Comparison of ENCODE assay signal across 21 cellular contexts in genomic region chr20:37161830-37162549, GRCh38. TPM values are rescaled to one million over a fixed set of nuclear protein-coding genes. Genes with fewer than 3 reads are reported as not detected.
A peak's percentile ranks its signal among the peaks of the same experiment; 100 is the strongest.
DNase-seq lines count a peak whose midpoint lies in the region; ATAC-seq and TF ChIP-seq lines count a peak whose summit lies in the region.
"Had no signal": no experiment of that assay in that cellular context is flagged by ENCODE, and none has a peak within 500 bp of the region (broad histone marks: within the 10 kb centered on the region; RNA-seq: fewer than 3 reads in every experiment).

No MANE protein-coding gene starts in this region.

- H3K9me3 Mint-ChIP-seq in activated T-cell treated with anti-CD3 and anti-CD28 coated beads, Interleukin-2, amount 50 U/mL, for 4 hours = no peaks in the 10 kb centered on the region
- no peaks in the 10 kb centered on the region for H3K9me3 Mint-ChIP-seq in T-helper 2 cell treated with Interferon-gamma antibody and Interleukin-4, amounts not matched to agents 5 μg/mL and 100 μg/mL, for 36 hours
- H3K9me3 Mint-ChIP-seq: CD8-positive, alpha-beta T cell; IgD-negative memory B cell had no signal

- H3K36me3 ChIP-seq in esophagus muscularis mucosa = peaks cover 0 to 17% (median under 1%) of the 10 kb centered on the region in 4 donors
- H3K36me3 ChIP-seq: BLaER1 treated with 17β-estradiol and CSF1 and Interleukin-3, amounts not matched to agents 10 nM and 100 nM had no signal

- 78% methylated on average over 12 of the region's 12 CpGs for WGBS in esophagus muscularis mucosa

- no peaks in the 10 kb centered on the region for H3K27me3 Mint-ChIP-seq in activated T-cell treated with anti-CD3 and anti-CD28 coated beads, Interleukin-2, amount 50 U/mL, for 4 hours (ENCODE audit: low read depth)
- peaks cover 14% of the 10 kb centered on the region for H3K27me3 Mint-ChIP-seq in T-helper 2 cell treated with Interferon-gamma antibody and Interleukin-4, amounts not matched to agents 5 μg/mL and 100 μg/mL, for 36 hours (ENCODE audit: low read depth)
- H3K27me3 Mint-ChIP-seq: IgD-negative memory B cell had no signal

- ATAC-seq in left cardiac atrium = peak; percentile 40 to 61
- ATAC-seq in activated T-cell treated with anti-CD3 and anti-CD28 coated beads, Interleukin-2, amount 50 U/mL, for 4 hours = no peak
- ATAC-seq: CD8-positive, alpha-beta T cell had no signal

- no peak for TF ChIP-seq CTCF in esophagus muscularis mucosa (IDR thresholded peaks at IDR 0.05)

- H3K4me3 Mint-ChIP-seq in activated T-cell treated with anti-CD3 and anti-CD28 coated beads, Interleukin-2, amount 50 U/mL, for 4 hours = no peak overlapping the region
- H3K4me3 Mint-ChIP-seq in T-helper 2 cell treated with Interferon-gamma antibody and Interleukin-4, amounts not matched to agents 5 μg/mL and 100 μg/mL, for 36 hours = no peak overlapping the region
- H3K4me3 Mint-ChIP-seq: CD8-positive, alpha-beta T cell; IgD-negative memory B cell had no signal

- no peaks in the 10 kb centered on the region for H3K4me1 ChIP-seq in esophagus muscularis mucosa

- DNase-seq in left cardiac atrium (no peak), cardiac septum (ENCODE audit: low spot score) (no peak), NCI-H69 (lab: John Stamatoyannopoulos, UW) (peak; percentile 43), erythroblast (lab: John Stamatoyannopoulos, UW) (peak; percentile 18 to 58), LoVo (ENCODE audit: low spot score) (no peak), esophagus muscularis mucosa (ENCODE audit: extremely low spot score) (no peak)
- no peak for DNase-seq in activated T-cell treated with anti-CD3 and anti-CD28 coated beads, Interleukin-2, amount 50 U/mL, for 4 hours
- DNase-seq in T-helper 2 cell treated with Interferon-gamma antibody and Interleukin-4, amounts not matched to agents 5 μg/mL and 100 μg/mL, for 36 hours (ENCODE audit: low spot score) = no peak
- DNase-seq: Calu3; CD8-positive, alpha-beta T cell; HCEC 1CT; Kasumi-1; NCI-H1105; NCI-H2081 treated with DMSO at 0.1 percent for 48 hours; NCI-H2227 treated with DMSO at 0.1 percent for 48 hours; NCI-H510A treated with DMSO at 0.1 percent for 48 hours; NCI-H82; PC-9 had no signal

- TF ChIP-seq POLR2A in erythroblast (IDR thresholded peaks at IDR 0.05; ENCODE audit: low read length) = no peak
- TF ChIP-seq POLR2A in esophagus muscularis mucosa (IDR thresholded peaks at IDR 0.05; ENCODE audit: low read depth) = no peak

- no peaks in the 10 kb centered on the region for H3K9me3 ChIP-seq in esophagus muscularis mucosa
- H3K9me3 ChIP-seq: BLaER1 treated with 17β-estradiol and CSF1 and Interleukin-3, amounts not matched to agents 10 nM and 100 nM had no signal

- TF ChIP-seq EP300 in esophagus muscularis mucosa (IDR thresholded peaks at IDR 0.05) = no peak

- H3K27ac ChIP-seq in esophagus muscularis mucosa (replicated peaks in 1 of 4) = no peak overlapping the region
- H3K27ac ChIP-seq: BLaER1 treated with 17β-estradiol and CSF1 and Interleukin-3, amounts not matched to agents 10 nM and 100 nM; PC-9; RWPE1 had no signal

- no peaks in the 10 kb centered on the region for H3K4me1 Mint-ChIP-seq in activated T-cell treated with anti-CD3 and anti-CD28 coated beads, Interleukin-2, amount 50 U/mL, for 4 hours (ENCODE audit: low read depth)
- H3K4me1 Mint-ChIP-seq in T-helper 2 cell treated with Interferon-gamma antibody and Interleukin-4, amounts not matched to agents 5 μg/mL and 100 μg/mL, for 36 hours (ENCODE audit: low read depth) = no peaks in the 10 kb centered on the region
- H3K4me1 Mint-ChIP-seq: IgD-negative memory B cell had no signal

- H3K4me3 ChIP-seq in esophagus muscularis mucosa = no peak overlapping the region
- H3K4me3 ChIP-seq: BLaER1 treated with 17β-estradiol and CSF1 and Interleukin-3, amounts not matched to agents 10 nM and 100 nM; PC-9 had no signal

- H3K27me3 ChIP-seq in esophagus muscularis mucosa = no peaks in the 10 kb centered on the region
- H3K27me3 ChIP-seq: BLaER1 treated with 17β-estradiol and CSF1 and Interleukin-3, amounts not matched to agents 10 nM and 100 nM had no signal

- peaks cover 2% of the 10 kb centered on the region for H3K36me3 Mint-ChIP-seq in activated T-cell treated with anti-CD3 and anti-CD28 coated beads, Interleukin-2, amount 50 U/mL, for 4 hours (ENCODE audit: insufficient read depth)
- H3K36me3 Mint-ChIP-seq in T-helper 2 cell treated with Interferon-gamma antibody and Interleukin-4, amounts not matched to agents 5 μg/mL and 100 μg/mL, for 36 hours (ENCODE audit: low read depth) = no peaks in the 10 kb centered on the region

- intact Hi-C loops in left cardiac atrium (cut with DNase I) = no loop called here
- intact Hi-C loops in cardiac septum (cut with DNase I) = no loop called here
- intact Hi-C loops in esophagus muscularis mucosa (cut with DNase I) = no loop called here

- H3K27ac Mint-ChIP-seq in T-helper 2 cell treated with Interferon-gamma antibody and Interleukin-4, amounts not matched to agents 5 μg/mL and 100 μg/mL, for 36 hours = no peak overlapping the region
- H3K27ac Mint-ChIP-seq: CD8-positive, alpha-beta T cell had no signal

RNA-seq across cellular contexts. Expression of gene RPN2, which starts 17.1 kb away (rescaled TPM):
- total RNA-seq in left cardiac atrium (100 to 1,000 TPM; 118 to 142 TPM), cardiac septum (94.9 TPM), esophagus muscularis mucosa (100 to 1,000 TPM in 3 of 4 donors, 10 to 100 TPM in 1; 89.7 to 125 (median 111) TPM)
- total RNA-seq in activated T-cell treated with anti-CD3 and anti-CD28 coated beads, Interleukin-2, amount 50 U/mL, for 4 hours = 100 to 1,000 TPM; 186 to 199 (median 188) TPM

RNA-seq across cellular contexts. Expression of gene MROH8, which starts 17.4 kb away (rescaled TPM):
- total RNA-seq in left cardiac atrium = 1 to 10 TPM; 4.8 to 6.8 TPM
- total RNA-seq in cardiac septum = 3.8 TPM
- total RNA-seq in activated T-cell treated with anti-CD3 and anti-CD28 coated beads, Interleukin-2, amount 50 U/mL, for 4 hours = under 1 TPM; 0.30 to 0.61 (median 0.51) TPM
- 1 to 10 TPM; 2.7 to 6.2 (median 3.0) TPM for total RNA-seq in esophagus muscularis mucosa

Comparison
In these comparisons a context has a peak if more than half of its experiments do, and no peak if none do; other contexts are left out.
1. ATAC-seq: peak in left cardiac atrium (2 of 2); none in activated T-cell treated with anti-CD3 and anti-CD28 coated beads, Interleukin-2, amount 50 U/mL, for 4 hours (0 of 2).
2. DNase-seq: peak in NCI-H69 (single experiment) and erythroblast (2 of 2); none in left cardiac atrium (single experiment), cardiac septum (single experiment), activated T-cell treated with anti-CD3 and anti-CD28 coated beads, Interleukin-2, amount 50 U/mL, for 4 hours (single experiment), LoVo (single experiment), T-helper 2 cell treated with Interferon-gamma antibody and Interleukin-4, amounts not matched to agents 5 μg/mL and 100 μg/mL, for 36 hours (single experiment) and esophagus muscularis mucosa (single experiment).